Comparison of ENCODE assay signal across 1 cellular context in genomic region chr7:92809397-92810241, GRCh38.
TF ChIP-seq lines count a peak whose summit lies in the region.

No MANE protein-coding gene starts in this region.

TF ChIP-seq in HEK293, 187 proteins besides CTCF, POLR2A, EP300 and RAD21 (continued from another document):
- TF ChIP-seq PRDM4 (tag by site-specific recombination; IDR thresholded peaks at IDR 0.05) (0 out of 2 replicates have a peak, but pooled peaks have one; percentile 27), ZNF132 (tag by site-specific recombination; IDR thresholded peaks at IDR 0.05; ENCODE audit: borderline replicate concordance) (no peak), ZNF518A (tag by site-specific recombination; conservative IDR thresholded peaks at IDR 0.05; ENCODE audit: low read depth) (0 out of 2 replicates have a peak, but pooled peaks have one; percentile 14), ZNF555 (tag by site-specific recombination; conservative IDR thresholded peaks at IDR 0.05) (no peak), EGR2 (tag by site-specific recombination; IDR thresholded peaks at IDR 0.05; ENCODE audit: low read depth) (no peak), ZNF629 (tag by site-specific recombination; IDR thresholded peaks at IDR 0.05) (peak; percentile 52; the same call in 1 of the 2 replicates), ZNF843 (tag by site-specific recombination; IDR thresholded peaks at IDR 0.05) (no peak), KLF10 (tag by site-specific recombination; IDR thresholded peaks at IDR 0.05) (no peak), ZBTB49 (tag by site-specific recombination; IDR thresholded peaks at IDR 0.05; ENCODE audit: low read depth) (no peak), ZNF624 (tag by site-specific recombination; IDR thresholded peaks at IDR 0.05) (no peak), ZNF416 (tag by site-specific recombination; IDR thresholded peaks at IDR 0.05) (no peak), ZNF248 (tag by site-specific recombination; IDR thresholded peaks at IDR 0.05) (no peak), TRIM28 (IDR thresholded peaks at IDR 0.05; ENCODE audit: borderline replicate concordance, low read length) (peak; percentile 48), ZSCAN4 (tag by site-specific recombination; IDR thresholded peaks at IDR 0.05) (no peak), ZNF37A (tag by site-specific recombination; IDR thresholded peaks at IDR 0.05) (no peak), ZNF140 (tag by site-specific recombination; IDR thresholded peaks at IDR 0.05) (no peak), ZBTB26 (tag by site-specific recombination; optimal IDR thresholded peaks at IDR 0.05) (no peak), PRDM1 (tag by site-specific recombination; IDR thresholded peaks at IDR 0.05) (peak; percentile 80), FEZF1 (tag by site-specific recombination; IDR thresholded peaks at IDR 0.05) (no peak), ZNF596 (tag by site-specific recombination; IDR thresholded peaks at IDR 0.05) (no peak)
